In genomic region chr7:99599836-99600235, GRCh38 we compare ENCODE assay signal across 18 cellular contexts. TPM values are rescaled to one million over a fixed set of nuclear protein-coding genes. Genes with fewer than 3 reads are reported as not detected.
A peak's percentile ranks its signal among the peaks of the same experiment; 100 is the strongest.
DNase-seq lines count a peak whose midpoint lies in the region; ATAC-seq lines count a peak whose summit lies in the region.
"Had no signal": no experiment of that assay in that cellular context is flagged by ENCODE, and none has a peak within 500 bp of the region (broad histone marks: within the 10 kb centered on the region; RNA-seq: fewer than 3 reads in every experiment).

No MANE protein-coding gene starts in this region.

- H2BK15ac ChIP-seq in mesenchymal stem cell (ENCODE audit: low read depth, poor library complexity, severe bottlenecking): no peak overlapping the region

- H3K18ac ChIP-seq in mesenchymal stem cell (ENCODE audit: low read depth in 1 of 2, low read length in 2 of 2): no peak overlapping the region

- no peak overlapping the region for H4K8ac ChIP-seq in mesenchymal stem cell (ENCODE audit: low read length)

- intact Hi-C loops in aorta (cut with DNase I): no loop called here

- peak; percentile 20 for ATAC-seq in aorta (ENCODE audit: low FRiP score)
- no peak for ATAC-seq in stimulated activated naive CD8-positive, alpha-beta T cell treated with anti-CD3 and anti-CD28 coated beads, Interleukin-15, Interleukin-2, amounts not matched to agents 100 U/mL and 50 U/mL, for 24 hours

- no peak overlapping the region for H2BK5ac ChIP-seq in mesenchymal stem cell (ENCODE audit: low read depth, low read length, poor library complexity, severe bottlenecking)

- no peaks in the 10 kb centered on the region for H3K4me1 ChIP-seq in mesenchymal stem cell (ENCODE audit: control insufficient read depth, insufficient read depth, low read depth, low read length)
- no peaks in the 10 kb centered on the region for H3K4me1 ChIP-seq in aorta (ENCODE audit: control insufficient read depth in 1 of 2, insufficient read depth in 2 of 2, low read length in 2 of 2)
- H3K4me1 ChIP-seq: HAP-1 had no signal

- no peak overlapping the region for H2AFZ ChIP-seq in mesenchymal stem cell (ENCODE audit: low read depth, low read length)

- 94% methylated on average over 3 of the region's 4 CpGs for WGBS in mesenchymal stem cell
- WGBS in aorta, 2 donors: 75 to 80% methylated on average over 4 of the region's 4 CpGs

- H4K91ac ChIP-seq in mesenchymal stem cell (ENCODE audit: low read length): peak overlapping the region; percentile 15

- H2AK5ac ChIP-seq in mesenchymal stem cell (ENCODE audit: low read length, severe bottlenecking): no peak overlapping the region

- no peak overlapping the region for H2BK120ac ChIP-seq in mesenchymal stem cell (ENCODE audit: low read depth, low read length)

- peak; percentile 37 for DNase-seq in activated CD8-positive, alpha-beta memory T cell treated with anti-CD3 and anti-CD28 coated beads for 24 hours
- DNase-seq in activated CD8-positive, alpha-beta memory T cell treated with anti-CD3 and anti-CD28 coated beads, Interleukin-2, amount 50 U/mL, for 48 hours: no peak
- DNase-seq in mesenchymal stem cell (no peak), aorta (no peak), NCI-H1105 (lab: John Stamatoyannopoulos, UW) (no peak)
- no peak for DNase-seq in stimulated activated naive CD8-positive, alpha-beta T cell treated with anti-CD3 and anti-CD28 coated beads, Interleukin-15, Interleukin-2, amounts not matched to agents 100 U/mL and 50 U/mL, for 24 hours
- DNase-seq: C1 segment of cervical spinal cord; Calu3; CD4-positive, alpha-beta memory T cell; COR-L47; DMS53; DMS79 treated with DMSO at 0.1 percent for 48 hours; GF-D8; GOT3; HFFc6 had no signal

- H3K9ac ChIP-seq in mesenchymal stem cell (ENCODE audit: low read length): no peak overlapping the region

- H3K27ac ChIP-seq in mesenchymal stem cell (ENCODE audit: low read length, poor library complexity, severe bottlenecking) (no peak overlapping the region), aorta (ENCODE audit: low read depth in 1 of 2, low read length in 2 of 2) (no peak overlapping the region)

- H3K14ac ChIP-seq in mesenchymal stem cell (ENCODE audit: low read length in 2 of 2): no peak overlapping the region

- no peak overlapping the region for H3K23ac ChIP-seq in mesenchymal stem cell (ENCODE audit: low read length in 2 of 2)

- H3K4me3 ChIP-seq in mesenchymal stem cell (ENCODE audit: insufficient read depth in 1 of 2, low read depth in 1 of 2, low read length in 2 of 2) (no peak overlapping the region), aorta (ENCODE audit: low read length in 2 of 2) (no peak overlapping the region)
- H3K4me3 ChIP-seq: HAP-1 had no signal

- H3K27me3 ChIP-seq in mesenchymal stem cell (ENCODE audit: control insufficient read depth in 1 of 2, insufficient read depth in 1 of 2, low read length in 2 of 2) (no peaks in the 10 kb centered on the region), aorta (ENCODE audit: control insufficient read depth in 1 of 2, insufficient read depth in 2 of 2, low read length in 1 of 2) (no peaks in the 10 kb centered on the region)

- H3K4me2 ChIP-seq in mesenchymal stem cell (ENCODE audit: low read length, poor library complexity, severe bottlenecking): no peak overlapping the region

- no peaks in the 10 kb centered on the region for H3K79me1 ChIP-seq in mesenchymal stem cell (replicated peaks; ENCODE audit: low read length, poor library complexity, severe bottlenecking)

- H3K4ac ChIP-seq in mesenchymal stem cell (ENCODE audit: low read depth in 1 of 2, low read length in 2 of 2): no peak overlapping the region

- H2BK12ac ChIP-seq in mesenchymal stem cell (ENCODE audit: low read length in 2 of 2): no peak overlapping the region

- H3K36me3 ChIP-seq in mesenchymal stem cell (ENCODE audit: control insufficient read depth in 1 of 2, insufficient read depth in 2 of 2, low read depth in 1 of 2, low read length in 2 of 2) (peaks cover 0 to 5% of the 10 kb centered on the region in 2 experiments), aorta (ENCODE audit: control insufficient read depth in 1 of 2, insufficient read depth in 2 of 2, low read length in 1 of 2) (no peaks in the 10 kb centered on the region)
- H3K36me3 ChIP-seq: HAP-1 had no signal

- H3K9me3 ChIP-seq in mesenchymal stem cell (ENCODE audit: control insufficient read depth, low read length) (no peaks in the 10 kb centered on the region), aorta (ENCODE audit: control insufficient read depth, low read length) (no peaks in the 10 kb centered on the region)
- H3K9me3 ChIP-seq: HAP-1 had no signal

RNA-seq across cellular contexts. Expression of gene TMEM225B, which starts 1.8 kb away (rescaled TPM):
- polyA plus RNA-seq in mesenchymal stem cell (2013, experiment 1 of 2): 0.21 TPM
- polyA plus RNA-seq in mesenchymal stem cell (2013, experiment 2 of 2): 0.16 TPM
- total RNA-seq in aorta: 1 to 10 TPM in 1 of 2 donors, under 1 TPM in 1; 0.52 to 1.7 TPM
- polyA plus RNA-seq in aorta: 1 to 10 TPM in 1 of 2 donors, under 1 TPM in 1; 0.63 to 1.3 TPM
- total RNA-seq: A172, Calu3, G401 had no signal

RNA-seq across cellular contexts. Expression of gene ZSCAN25, which starts 16.9 kb away (rescaled TPM):
- polyA plus RNA-seq in mesenchymal stem cell (2013, experiment 1 of 2): 4.0 TPM
- polyA plus RNA-seq in mesenchymal stem cell (2013, experiment 2 of 2): 3.9 TPM
- total RNA-seq in aorta: 10 to 100 TPM; 16.2 to 22.5 TPM
- 1 to 10 TPM; 2.1 to 7.4 TPM for polyA plus RNA-seq in aorta

RNA-seq across cellular contexts. Expression of gene ZNF655, which starts 41.4 kb away (rescaled TPM):
- polyA plus RNA-seq in mesenchymal stem cell (2013, experiment 1 of 2): 38.0 TPM
- polyA plus RNA-seq in mesenchymal stem cell (2013, experiment 2 of 2): 38.7 TPM
- total RNA-seq in aorta: 10 to 100 TPM; 78.9 to 93.1 TPM
- polyA plus RNA-seq in aorta: 10 to 100 TPM; 47.7 to 52.3 TPM
- total RNA-seq: Calu3 had no signal

RNA-seq across cellular contexts. Expression of gene FAM200A, which starts 47.9 kb away (rescaled TPM):
- 3.8 TPM for polyA plus RNA-seq in mesenchymal stem cell (2013, experiment 1 of 2)
- polyA plus RNA-seq in mesenchymal stem cell (2013, experiment 2 of 2): 4.1 TPM
- 1 to 10 TPM; 3.0 to 5.9 TPM for total RNA-seq in aorta
- polyA plus RNA-seq in aorta: 1 to 10 TPM; 2.3 to 3.2 TPM
